Comparison of ENCODE assay signal across 2 cellular contexts in the genomic region with DNA sequence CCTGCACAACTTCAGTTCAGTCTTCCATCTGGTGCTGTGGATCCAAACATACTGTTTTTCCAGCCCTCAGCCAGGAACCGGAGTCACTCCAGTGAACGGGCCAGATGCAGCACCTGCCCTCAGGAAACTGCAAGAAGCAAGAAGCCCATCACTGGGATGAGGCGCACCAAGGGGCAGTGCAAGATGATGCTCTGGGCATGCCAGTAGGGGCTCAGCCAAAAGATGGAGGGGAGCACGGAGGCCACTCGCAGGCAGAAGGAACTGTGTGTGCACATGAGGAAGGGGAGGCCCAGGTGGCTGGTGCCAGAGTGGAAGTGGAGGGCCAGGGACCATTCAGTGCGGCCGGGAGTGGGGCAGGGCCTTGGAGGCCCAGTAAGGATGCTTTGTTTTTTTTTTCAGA.
TF ChIP-seq lines count a peak whose summit lies in the region.

No MANE protein-coding gene starts in this region.

TF ChIP-seq in GM12878, 131 proteins besides CTCF, POLR2A, EP300 and RAD21 (continued from another document):
- TF ChIP-seq, protein P1, sequence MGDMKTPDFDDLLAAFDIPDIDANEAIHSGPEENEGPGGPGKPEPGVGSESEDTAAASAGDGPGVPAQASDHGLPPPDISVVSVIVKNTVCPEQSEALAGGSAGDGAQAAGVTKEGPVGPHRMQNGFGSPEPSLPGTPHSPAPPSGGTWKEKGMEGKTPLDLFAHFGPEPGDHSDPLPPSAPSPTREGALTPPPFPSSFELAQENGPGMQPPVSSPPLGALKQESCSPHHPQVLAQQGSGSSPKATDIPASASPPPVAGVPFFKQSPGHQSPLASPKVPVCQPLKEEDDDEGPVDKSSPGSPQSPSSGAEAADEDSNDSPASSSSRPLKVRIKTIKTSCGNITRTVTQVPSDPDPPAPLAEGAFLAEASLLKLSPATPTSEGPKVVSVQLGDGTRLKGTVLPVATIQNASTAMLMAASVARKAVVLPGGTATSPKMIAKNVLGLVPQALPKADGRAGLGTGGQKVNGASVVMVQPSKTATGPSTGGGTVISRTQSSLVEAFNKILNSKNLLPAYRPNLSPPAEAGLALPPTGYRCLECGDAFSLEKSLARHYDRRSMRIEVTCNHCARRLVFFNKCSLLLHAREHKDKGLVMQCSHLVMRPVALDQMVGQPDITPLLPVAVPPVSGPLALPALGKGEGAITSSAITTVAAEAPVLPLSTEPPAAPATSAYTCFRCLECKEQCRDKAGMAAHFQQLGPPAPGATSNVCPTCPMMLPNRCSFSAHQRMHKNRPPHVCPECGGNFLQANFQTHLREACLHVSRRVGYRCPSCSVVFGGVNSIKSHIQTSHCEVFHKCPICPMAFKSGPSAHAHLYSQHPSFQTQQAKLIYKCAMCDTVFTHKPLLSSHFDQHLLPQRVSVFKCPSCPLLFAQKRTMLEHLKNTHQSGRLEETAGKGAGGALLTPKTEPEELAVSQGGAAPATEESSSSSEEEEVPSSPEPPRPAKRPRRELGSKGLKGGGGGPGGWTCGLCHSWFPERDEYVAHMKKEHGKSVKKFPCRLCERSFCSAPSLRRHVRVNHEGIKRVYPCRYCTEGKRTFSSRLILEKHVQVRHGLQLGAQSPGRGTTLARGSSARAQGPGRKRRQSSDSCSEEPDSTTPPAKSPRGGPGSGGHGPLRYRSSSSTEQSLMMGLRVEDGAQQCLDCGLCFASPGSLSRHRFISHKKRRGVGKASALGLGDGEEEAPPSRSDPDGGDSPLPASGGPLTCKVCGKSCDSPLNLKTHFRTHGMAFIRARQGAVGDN (IDR thresholded peaks at IDR 0.05), result no peak
- TF ChIP-seq TAF1 (IDR thresholded peaks at IDR 0.05; ENCODE audit: borderline replicate concordance, low read depth, low read length) (no peak), IKZF2 (IDR thresholded peaks at IDR 0.05) (no peak; a peak in 1 of 4 replicates), EGR1 (IDR thresholded peaks at IDR 0.05; ENCODE audit: borderline replicate concordance in 1 of 2, low read depth in 2 of 2, low read length in 2 of 2) (no peak), NFXL1 (IDR thresholded peaks at IDR 0.05; ENCODE audit: borderline replicate concordance) (no peak)

TF ChIP-seq in SK-N-SH treated with all-trans-retinoic acid at 6 μM for 48 hours, 23 proteins besides CTCF, POLR2A, EP300 and RAD21 (continued from another document):
- TF ChIP-seq CSRNP3 (CRISPR knock-in tag; IDR thresholded peaks at IDR 0.05), result no peak
- TF ChIP-seq CSDC2 (CRISPR knock-in tag; IDR thresholded peaks at IDR 0.05), result no peak
- no peak for TF ChIP-seq PATZ1 (CRISPR knock-in tag; IDR thresholded peaks at IDR 0.05; ENCODE audit: borderline replicate concordance)
- no peak for TF ChIP-seq TCF4 (CRISPR knock-in tag; IDR thresholded peaks at IDR 0.05; ENCODE audit: borderline replicate concordance)
- TF ChIP-seq ZNF70 (CRISPR knock-in tag; IDR thresholded peaks at IDR 0.05), result no peak
- no peak for TF ChIP-seq GLIS3 (CRISPR knock-in tag; IDR thresholded peaks at IDR 0.05)
- no peak for TF ChIP-seq BACH2 (CRISPR knock-in tag; IDR thresholded peaks at IDR 0.05; ENCODE audit: borderline replicate concordance)
- no peak for TF ChIP-seq PPARA (CRISPR knock-in tag; IDR thresholded peaks at IDR 0.05; ENCODE audit: borderline replicate concordance)
